1 cellular context compared by ENCODE assay signal in the genomic region with DNA sequence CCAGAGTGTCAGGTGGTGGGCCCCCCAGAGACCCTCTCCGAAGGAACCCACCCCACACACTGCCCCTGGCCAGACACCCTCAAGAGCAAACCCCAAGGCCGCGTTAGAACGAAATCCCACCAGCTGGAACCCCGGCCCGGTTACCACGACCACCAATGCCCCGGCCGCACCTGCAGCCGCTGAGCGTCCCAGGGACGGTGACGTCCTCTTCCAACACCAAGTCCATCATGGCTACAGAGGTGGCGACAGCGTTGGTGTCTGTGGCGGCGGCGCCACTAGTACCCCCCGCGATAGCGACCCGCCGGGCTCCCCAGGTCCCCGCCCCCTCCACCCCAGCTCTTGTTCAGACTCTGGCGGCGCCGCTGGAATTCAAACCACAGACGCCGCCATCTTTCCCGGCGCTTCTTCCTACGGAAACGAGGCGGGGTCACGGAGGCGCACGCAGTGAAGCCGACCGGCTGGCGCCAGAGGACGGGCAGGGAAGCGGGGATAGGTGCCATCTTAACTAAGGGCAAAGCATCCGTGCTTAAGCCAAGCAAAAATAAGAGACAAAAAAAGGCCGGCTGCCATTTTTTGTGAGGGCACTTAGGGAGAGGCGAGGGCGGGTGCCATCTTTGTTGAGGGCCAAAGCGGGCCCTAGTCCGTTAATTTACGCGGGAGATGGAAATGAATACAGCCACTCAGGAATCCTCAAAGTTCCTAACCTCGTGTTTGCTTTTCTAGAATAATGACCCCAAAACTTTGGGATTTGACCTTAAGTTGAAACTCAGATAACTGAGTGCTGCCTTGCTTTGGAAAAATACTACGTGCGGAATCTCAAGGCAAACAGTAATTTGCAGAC.
TF ChIP-seq lines count a peak whose summit lies in the region.

CDK5RAP2 (minus strand) TSS at position 418 of the 841 bp plus-strand sequence; CDS start at position 229, 189 bp downstream.

TF ChIP-seq in GM12878, 131 proteins besides CTCF, POLR2A, EP300 and RAD21 (continued from another document and continues in another):
- TF ChIP-seq E2F8 (IDR thresholded peaks at IDR 0.05; ENCODE audit: low read depth, partially characterized antibody) (peak; percentile 96), EGR1 (IDR thresholded peaks at IDR 0.05; ENCODE audit: borderline replicate concordance in 1 of 2, low read depth in 2 of 2, low read length in 2 of 2) (no peak), ZNF207 (IDR thresholded peaks at IDR 0.05; ENCODE audit: borderline replicate concordance) (no peak), TARDBP (IDR thresholded peaks at IDR 0.05; ENCODE audit: borderline replicate concordance) (peak; percentile 94), RCOR1 (conservative IDR thresholded peaks at IDR 0.05; ENCODE audit: low read depth, low read length) (peak; percentile 93; the same call in 1 of the 2 replicates), RAD51 (IDR thresholded peaks at IDR 0.05) (peak; percentile 57; the same call in 1 of the 2 replicates), USF1 (IDR thresholded peaks at IDR 0.05; ENCODE audit: borderline replicate concordance, extremely low read length, insufficient read depth, low read depth, low read length) (no peak), ZNF687 (IDR thresholded peaks at IDR 0.05) (peak; percentile 79; the same call in 1 of the 2 replicates), RB1 (IDR thresholded peaks at IDR 0.05; ENCODE audit: borderline replicate concordance) (peak; percentile 88), SUPT20H (IDR thresholded peaks at IDR 0.05; ENCODE audit: borderline replicate concordance, control insufficient read depth, low read depth, low read length) (no peak), MTA2 (IDR thresholded peaks at IDR 0.05; ENCODE audit: low read depth) (0 out of 2 replicates have a peak, but pooled peaks have one; percentile 23), ZNF384 (IDR thresholded peaks at IDR 0.05; ENCODE audit: borderline replicate concordance, low read depth, low read length) (peak; percentile 65; the same call in 1 of the 2 replicates), RELA (IDR thresholded peaks at IDR 0.05; ENCODE audit: borderline replicate concordance, partially characterized antibody) (peak; percentile 18), IKZF2 (IDR thresholded peaks at IDR 0.05) (peak; percentile 47 to 59; a peak in 2 of 4 replicates), KAT2A (conservative IDR thresholded peaks at IDR 0.05; ENCODE audit: control insufficient read depth, low read depth, low read length) (no peak), POLR2AphosphoS2 (IDR thresholded peaks at IDR 0.05; ENCODE audit: low read depth, low read length) (no peak), BCL3 (IDR thresholded peaks at IDR 0.05; ENCODE audit: borderline replicate concordance, insufficient read depth, low read depth, low read length, poor library complexity, severe bottlenecking) (no peak), KLF5 (IDR thresholded peaks at IDR 0.05; ENCODE audit: partially characterized antibody) (no peak), TCF3 (IDR thresholded peaks at IDR 0.05; ENCODE audit: borderline replicate concordance, insufficient read depth, low read depth, low read length) (0 out of 2 replicates have a peak, but pooled peaks have one; percentile 48), RBBP5 (conservative IDR thresholded peaks at IDR 0.05) (no peak), STAT1 (conservative IDR thresholded peaks at IDR 0.05) (peak; percentile 72; the same call in 1 of the 2 replicates), BHLHE40 (IDR thresholded peaks at IDR 0.05; ENCODE audit: borderline replicate concordance in 1 of 2, low read depth in 2 of 2, low read length in 1 of 2) (peak in 1 of 2 experiments; percentile 32; a peak in 1 of 4 replicates), HCFC1 (IDR thresholded peaks at IDR 0.05; ENCODE audit: low read length) (peak; percentile 93), HDAC2 (IDR thresholded peaks at IDR 0.05) (no peak), SPI1 (IDR thresholded peaks at IDR 0.05; ENCODE audit: borderline replicate concordance, insufficient read depth, low read depth, low read length) (no peak), IRF4 (IDR thresholded peaks at IDR 0.05; ENCODE audit: low read depth, low read length) (no peak), IKZF1 (conservative IDR thresholded peaks at IDR 0.05) (peak; percentile 99)
- TF ChIP-seq, protein P1, sequence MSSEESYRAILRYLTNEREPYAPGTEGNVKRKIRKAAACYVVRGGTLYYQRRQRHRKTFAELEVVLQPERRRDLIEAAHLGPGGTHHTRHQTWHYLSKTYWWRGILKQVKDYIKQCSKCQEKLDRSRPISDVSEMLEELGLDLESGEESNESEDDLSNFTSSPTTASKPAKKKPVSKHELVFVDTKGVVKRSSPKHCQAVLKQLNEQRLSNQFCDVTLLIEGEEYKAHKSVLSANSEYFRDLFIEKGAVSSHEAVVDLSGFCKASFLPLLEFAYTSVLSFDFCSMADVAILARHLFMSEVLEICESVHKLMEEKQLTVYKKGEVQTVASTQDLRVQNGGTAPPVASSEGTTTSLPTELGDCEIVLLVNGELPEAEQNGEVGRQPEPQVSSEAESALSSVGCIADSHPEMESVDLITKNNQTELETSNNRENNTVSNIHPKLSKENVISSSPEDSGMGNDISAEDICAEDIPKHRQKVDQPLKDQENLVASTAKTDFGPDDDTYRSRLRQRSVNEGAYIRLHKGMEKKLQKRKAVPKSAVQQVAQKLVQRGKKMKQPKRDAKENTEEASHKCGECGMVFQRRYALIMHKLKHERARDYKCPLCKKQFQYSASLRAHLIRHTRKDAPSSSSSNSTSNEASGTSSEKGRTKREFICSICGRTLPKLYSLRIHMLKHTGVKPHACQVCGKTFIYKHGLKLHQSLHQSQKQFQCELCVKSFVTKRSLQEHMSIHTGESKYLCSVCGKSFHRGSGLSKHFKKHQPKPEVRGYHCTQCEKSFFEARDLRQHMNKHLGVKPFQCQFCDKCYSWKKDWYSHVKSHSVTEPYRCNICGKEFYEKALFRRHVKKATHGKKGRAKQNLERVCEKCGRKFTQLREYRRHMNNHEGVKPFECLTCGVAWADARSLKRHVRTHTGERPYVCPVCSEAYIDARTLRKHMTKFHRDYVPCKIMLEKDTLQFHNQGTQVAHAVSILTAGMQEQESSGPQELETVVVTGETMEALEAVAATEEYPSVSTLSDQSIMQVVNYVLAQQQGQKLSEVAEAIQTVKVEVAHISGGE (CRISPR knock-in tag; IDR thresholded peaks at IDR 0.05), result no peak
- TF ChIP-seq, protein P2, sequence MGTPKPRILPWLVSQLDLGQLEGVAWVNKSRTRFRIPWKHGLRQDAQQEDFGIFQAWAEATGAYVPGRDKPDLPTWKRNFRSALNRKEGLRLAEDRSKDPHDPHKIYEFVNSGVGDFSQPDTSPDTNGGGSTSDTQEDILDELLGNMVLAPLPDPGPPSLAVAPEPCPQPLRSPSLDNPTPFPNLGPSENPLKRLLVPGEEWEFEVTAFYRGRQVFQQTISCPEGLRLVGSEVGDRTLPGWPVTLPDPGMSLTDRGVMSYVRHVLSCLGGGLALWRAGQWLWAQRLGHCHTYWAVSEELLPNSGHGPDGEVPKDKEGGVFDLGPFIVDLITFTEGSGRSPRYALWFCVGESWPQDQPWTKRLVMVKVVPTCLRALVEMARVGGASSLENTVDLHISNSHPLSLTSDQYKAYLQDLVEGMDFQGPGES (IDR thresholded peaks at IDR 0.05), result no peak
- TF ChIP-seq, protein P3, sequence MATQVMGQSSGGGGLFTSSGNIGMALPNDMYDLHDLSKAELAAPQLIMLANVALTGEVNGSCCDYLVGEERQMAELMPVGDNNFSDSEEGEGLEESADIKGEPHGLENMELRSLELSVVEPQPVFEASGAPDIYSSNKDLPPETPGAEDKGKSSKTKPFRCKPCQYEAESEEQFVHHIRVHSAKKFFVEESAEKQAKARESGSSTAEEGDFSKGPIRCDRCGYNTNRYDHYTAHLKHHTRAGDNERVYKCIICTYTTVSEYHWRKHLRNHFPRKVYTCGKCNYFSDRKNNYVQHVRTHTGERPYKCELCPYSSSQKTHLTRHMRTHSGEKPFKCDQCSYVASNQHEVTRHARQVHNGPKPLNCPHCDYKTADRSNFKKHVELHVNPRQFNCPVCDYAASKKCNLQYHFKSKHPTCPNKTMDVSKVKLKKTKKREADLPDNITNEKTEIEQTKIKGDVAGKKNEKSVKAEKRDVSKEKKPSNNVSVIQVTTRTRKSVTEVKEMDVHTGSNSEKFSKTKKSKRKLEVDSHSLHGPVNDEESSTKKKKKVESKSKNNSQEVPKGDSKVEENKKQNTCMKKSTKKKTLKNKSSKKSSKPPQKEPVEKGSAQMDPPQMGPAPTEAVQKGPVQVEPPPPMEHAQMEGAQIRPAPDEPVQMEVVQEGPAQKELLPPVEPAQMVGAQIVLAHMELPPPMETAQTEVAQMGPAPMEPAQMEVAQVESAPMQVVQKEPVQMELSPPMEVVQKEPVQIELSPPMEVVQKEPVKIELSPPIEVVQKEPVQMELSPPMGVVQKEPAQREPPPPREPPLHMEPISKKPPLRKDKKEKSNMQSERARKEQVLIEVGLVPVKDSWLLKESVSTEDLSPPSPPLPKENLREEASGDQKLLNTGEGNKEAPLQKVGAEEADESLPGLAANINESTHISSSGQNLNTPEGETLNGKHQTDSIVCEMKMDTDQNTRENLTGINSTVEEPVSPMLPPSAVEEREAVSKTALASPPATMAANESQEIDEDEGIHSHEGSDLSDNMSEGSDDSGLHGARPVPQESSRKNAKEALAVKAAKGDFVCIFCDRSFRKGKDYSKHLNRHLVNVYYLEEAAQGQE (IDR thresholded peaks at IDR 0.05; ENCODE audit: low read depth, low read length), result no peak
- TF ChIP-seq, protein P4, sequence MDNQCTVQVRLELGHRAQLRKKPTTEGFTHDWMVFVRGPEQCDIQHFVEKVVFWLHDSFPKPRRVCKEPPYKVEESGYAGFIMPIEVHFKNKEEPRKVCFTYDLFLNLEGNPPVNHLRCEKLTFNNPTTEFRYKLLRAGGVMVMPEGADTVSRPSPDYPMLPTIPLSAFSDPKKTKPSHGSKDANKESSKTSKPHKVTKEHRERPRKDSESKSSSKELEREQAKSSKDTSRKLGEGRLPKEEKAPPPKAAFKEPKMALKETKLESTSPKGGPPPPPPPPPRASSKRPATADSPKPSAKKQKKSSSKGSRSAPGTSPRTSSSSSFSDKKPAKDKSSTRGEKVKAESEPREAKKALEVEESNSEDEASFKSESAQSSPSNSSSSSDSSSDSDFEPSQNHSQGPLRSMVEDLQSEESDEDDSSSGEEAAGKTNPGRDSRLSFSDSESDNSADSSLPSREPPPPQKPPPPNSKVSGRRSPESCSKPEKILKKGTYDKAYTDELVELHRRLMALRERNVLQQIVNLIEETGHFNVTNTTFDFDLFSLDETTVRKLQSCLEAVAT (IDR thresholded peaks at IDR 0.05), result peak; percentile 96; the same call in 1 of the 2 replicates
